21 cellular contexts compared by ENCODE assay signal in the genomic region with DNA sequence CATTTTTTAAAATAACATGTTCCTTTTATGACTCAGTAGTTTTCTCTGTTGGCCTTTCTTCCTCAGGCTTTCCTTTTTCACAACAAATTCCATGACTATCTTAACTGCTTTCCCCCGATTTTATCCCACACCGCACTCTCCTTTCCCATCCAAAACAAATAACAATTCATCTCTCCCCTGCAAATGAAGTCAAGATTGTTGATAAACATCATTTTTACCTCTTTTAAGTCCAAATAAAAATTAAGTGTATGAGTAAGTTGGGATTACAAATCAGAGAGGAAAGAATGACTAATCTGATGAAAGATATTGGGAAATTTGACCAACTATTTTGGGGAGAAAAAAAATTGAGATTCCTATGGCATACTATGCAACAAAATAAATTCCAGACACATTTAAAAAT. TPM values are rescaled to one million over a fixed set of nuclear protein-coding genes. Genes with fewer than 3 reads are reported as not detected.
DNase-seq lines count a peak whose midpoint lies in the region; ATAC-seq and TF ChIP-seq lines count a peak whose summit lies in the region.
"Had no signal": no experiment of that assay in that cellular context is flagged by ENCODE, and none has a peak within 500 bp of the region (broad histone marks: within the 10 kb centered on the region; RNA-seq: fewer than 3 reads in every experiment).

No MANE protein-coding gene starts in this region.

- H3K27ac ChIP-seq in ACC112 (ENCODE audit: low read depth, low read length) = peak overlapping the region; percentile 71
- H3K27ac ChIP-seq: transverse colon had no signal

- no peak for ATAC-seq in HG03095 (IDR thresholded peaks at IDR 0.05; ENCODE audit: unreplicated experiment)

- TF ChIP-seq CTCF in fibroblast of the aortic adventitia (IDR thresholded peaks at IDR 0.05; ENCODE audit: insufficient read depth, low read length) = no peak

- H2AFZ ChIP-seq in ACC112 (ENCODE audit: low read length, unreplicated experiment) = no peak overlapping the region

- H3K4me1 ChIP-seq in ACC112 (ENCODE audit: control insufficient read depth, insufficient read depth, low read length, unreplicated experiment) = peaks cover 6% of the 10 kb centered on the region

- no peak overlapping the region for H3K4me3 ChIP-seq in ACC112 (ENCODE audit: low read depth, low read length)
- no peak overlapping the region for H3K4me3 ChIP-seq in fibroblast of the aortic adventitia (ENCODE audit: low read depth, low read length)
- H3K4me3 ChIP-seq: transverse colon had no signal

- DNase-seq in HCEC 1CT (peak; percentile 86), astrocyte of the hippocampus (ENCODE audit: low read depth, low spot score) (peak; percentile 56), fibroblast of the aortic adventitia (ENCODE audit: low read depth) (peak; percentile 95), HT-29 (ENCODE audit: low spot score) (no peak), cerebellar cortex (ENCODE audit: low spot score) (no peak)
- DNase-seq in NK-92 treated with Interleukin-12 subunit alpha and Interleukin-12 subunit beta, amount 100 ng/mL, for 24 hours (lab: John Stamatoyannopoulos, UW) = no peak
- DNase-seq: amygdala; cortex of kidney; DND-41; erythroblast; hippocampal formation; kidney; NCI-H1048; NCI-H2081 treated with DMSO at 0.1 percent for 48 hours; NCI-H526; retina; SIG-M5; stimulated activated naive CD4-positive, alpha-beta T cell; transverse colon had no signal

- no peaks in the 10 kb centered on the region for H3K79me2 ChIP-seq in ACC112 (ENCODE audit: control insufficient read depth, insufficient read depth, low read length, unreplicated experiment)

- no peaks in the 10 kb centered on the region for H3K27me3 ChIP-seq in ACC112 (ENCODE audit: insufficient read depth, low read length)
- H3K27me3 ChIP-seq: transverse colon had no signal

- H3K36me3 ChIP-seq in ACC112 (ENCODE audit: insufficient read depth, low read length) = no peaks in the 10 kb centered on the region
- H3K36me3 ChIP-seq: transverse colon had no signal

RNA-seq across cellular contexts. Expression of a gene that starts 47.3 kb away (rescaled TPM):
- 20.3 and 155 TPM in 2 replicates for total RNA-seq in fibroblast of the aortic adventitia (ENCODE audit: low replicate concordance)
- total RNA-seq in HT-29 (2014; rRNA removed; shearing (Covaris generic)) = 116 and 125 TPM in 2 replicates

RNA-seq across cellular contexts. Expression of a gene that starts 47.7 kb away (rescaled TPM):
- 44.3 and 59.3 TPM in 2 replicates for total RNA-seq in fibroblast of the aortic adventitia (ENCODE audit: low replicate concordance)
- 41.3 and 43.0 TPM in 2 replicates for total RNA-seq in HT-29 (2014; rRNA removed; shearing (Covaris generic))

Comparison
In these comparisons a context has a peak if more than half of its experiments do, and no peak if none do; other contexts are left out.
1. DNase-seq: peak in HCEC 1CT (single experiment), astrocyte of the hippocampus (single experiment) and fibroblast of the aortic adventitia (single experiment); none in HT-29 (single experiment), NK-92 treated with Interleukin-12 subunit alpha and Interleukin-12 subunit beta, amount 100 ng/mL, for 24 hours (single experiment) and cerebellar cortex (single experiment).